ENCODE assay signal across 12 cellular contexts in the genomic region with DNA sequence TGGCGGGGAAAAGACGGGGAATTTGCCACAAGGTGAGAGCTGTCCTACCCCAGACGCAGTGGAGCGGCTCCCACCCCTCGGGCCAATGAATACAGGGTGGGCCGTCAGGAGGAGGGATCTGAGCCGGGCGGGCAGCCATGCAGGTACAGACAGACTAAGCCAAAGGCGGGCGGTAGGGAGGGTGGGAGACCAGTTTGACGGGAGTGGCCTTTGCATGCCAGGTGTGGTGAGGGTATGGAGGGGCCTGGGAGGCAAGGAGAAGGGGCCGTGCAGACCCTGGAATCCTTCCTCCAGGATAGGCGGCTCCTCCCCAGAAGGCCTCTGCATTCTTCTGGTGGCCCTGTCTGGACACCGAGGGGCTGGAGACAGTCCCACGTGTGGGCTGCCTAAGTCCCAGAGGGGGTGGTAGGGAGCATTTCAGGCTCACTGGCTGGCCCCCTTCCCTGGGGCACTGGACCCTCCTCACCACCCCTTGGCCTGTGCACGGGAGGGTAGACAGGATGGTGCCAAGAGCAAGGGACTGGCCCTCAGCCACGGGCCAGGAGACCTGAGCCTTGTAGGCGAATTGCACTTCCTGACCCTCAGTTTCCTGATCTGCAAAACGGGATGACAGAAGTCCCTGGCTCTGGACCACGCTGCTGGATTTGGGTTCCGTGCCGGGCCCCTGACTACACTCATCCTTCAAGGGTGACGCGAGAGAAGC. TPM values are rescaled to one million over a fixed set of nuclear protein-coding genes. Genes with fewer than 3 reads are reported as not detected.
DNase-seq lines count a peak whose midpoint lies in the region; ATAC-seq, FAIRE-seq and TF ChIP-seq lines count a peak whose summit lies in the region.
"Had no signal": no experiment of that assay in that cellular context is flagged by ENCODE, and none has a peak within 500 bp of the region (broad histone marks: within the 10 kb centered on the region; RNA-seq: fewer than 3 reads in every experiment).

No MANE protein-coding gene starts in this region.

- H4K91ac ChIP-seq in IMR-90 (ENCODE audit: insufficient read depth, low read depth, low read length): peak overlapping the region; percentile 71

- H4K5ac ChIP-seq in IMR-90 (ENCODE audit: low read depth, low read length): no peak overlapping the region

- H3K27me3 ChIP-seq in IMR-90 (ENCODE audit: control insufficient read depth, insufficient read depth, low read length): no peaks in the 10 kb centered on the region
- no peaks in the 10 kb centered on the region for H3K27me3 ChIP-seq in K562 (ENCODE audit: control insufficient read depth in 2 of 2, insufficient read depth in 2 of 2, low read length in 2 of 2)
- H3K27me3 ChIP-seq in layer of hippocampus (ENCODE audit: control insufficient read depth, insufficient read depth, low read length): no peaks in the 10 kb centered on the region
- H3K27me3 ChIP-seq in smooth muscle cell (ENCODE audit: low read depth): no peaks in the 10 kb centered on the region

- H3K4me1 ChIP-seq in IMR-90 (ENCODE audit: control insufficient read depth, insufficient read depth, low read length) (peaks cover 49% of the 10 kb centered on the region), K562 (replicated peaks in 1 of 2; ENCODE audit: control insufficient read depth in 2 of 2, insufficient read depth in 2 of 2, low read length in 2 of 2) (peaks cover 19 to 100% of the 10 kb centered on the region in 2 experiments), smooth muscle cell (ENCODE audit: low read depth) (peaks cover 21% of the 10 kb centered on the region)

- H3K18ac ChIP-seq in IMR-90 (ENCODE audit: low read depth, low read length): no peak overlapping the region

- H4K20me1 ChIP-seq in IMR-90 (ENCODE audit: insufficient read depth, low read length): no peaks in the 10 kb centered on the region; the same call in 1 of the 2 replicates
- H4K20me1 ChIP-seq in K562 (replicated peaks; ENCODE audit: control insufficient read depth, insufficient read depth, low read length): no peaks in the 10 kb centered on the region; the same call in 1 of the 2 replicates
- H4K20me1 ChIP-seq in smooth muscle cell (ENCODE audit: low read depth): peaks cover 20% of the 10 kb centered on the region

- H2BK20ac ChIP-seq in IMR-90 (ENCODE audit: low read depth, low read length): peak overlapping the region; percentile 9

- 81% methylated on average over 9 of the region's 24 CpGs; no CpG with 5 or more reads in 1 of the 2 experiments for WGBS in IMR-90 (ENCODE audit: extremely low coverage in 2 of 2, insufficient read length in 1 of 2), 2 experiments
- 75% methylated on average over 19 of the region's 24 CpGs for whole genome bisulfite sequencing in K562 (ENCODE audit: insufficient coverage, low coverage, missing lambda C conversion rate)
- 88% methylated on average over 23 of the region's 24 CpGs for WGBS in smooth muscle cell (ENCODE audit: low lambda C conversion rate)

- peak overlapping the region; percentile 99 for H2AK5ac ChIP-seq in IMR-90 (ENCODE audit: low read depth, low read length)

- no peak overlapping the region for H3K56ac ChIP-seq in IMR-90 (ENCODE audit: extremely low read depth, insufficient read depth, low read length)

- peaks cover 12 to 68% of the 10 kb centered on the region in 2 experiments; a peak in 3 of 4 replicates for H3K79me1 ChIP-seq in IMR-90 (ENCODE audit: low read depth in 1 of 2, low read length in 2 of 2)

- H2AFZ ChIP-seq in IMR-90 (replicated peaks; ENCODE audit: low read length, poor library complexity) (peak overlapping the region; percentile 21), K562 (ENCODE audit: low read depth, low read length) (no peak overlapping the region), smooth muscle cell (ENCODE audit: low read depth) (no peak overlapping the region)

- TF ChIP-seq EP300 in K562 (IDR thresholded peaks at IDR 0.05; ENCODE audit: low read length): no peak

- peak overlapping the region; percentile 97 for H2BK120ac ChIP-seq in IMR-90 (ENCODE audit: low read depth, low read length)

- H4K8ac ChIP-seq in IMR-90 (ENCODE audit: low read depth in 2 of 2, low read length in 2 of 2): peak overlapping the region in 1 of 2 experiments; percentile 44; a peak in 1 of 4 replicates

- H3K9me1 ChIP-seq in IMR-90 (ENCODE audit: insufficient read depth, low read length): peaks cover 16% of the 10 kb centered on the region
- no peaks in the 10 kb centered on the region for H3K9me1 ChIP-seq in K562 (ENCODE audit: control insufficient read depth, insufficient read depth, low read length)

- no TSS peak for BruUV-seq in IMR-90 (replicated peaks; lab: Mats Ljungman, UMichigan)
- BruUV-seq in K562 (replicated peaks; lab: Mats Ljungman, UMichigan): no TSS peak

- H3K23ac ChIP-seq in IMR-90 (ENCODE audit: low read depth, low read length): no peak overlapping the region

- TF ChIP-seq POLR2A in IMR-90 (IDR thresholded peaks at IDR 0.05; ENCODE audit: low read depth, low read length): no peak
- no peak for TF ChIP-seq POLR2A in K562 (conservative IDR thresholded peaks at IDR 0.05)

- H3K9me3 ChIP-seq in IMR-90 (ENCODE audit: control insufficient read depth, insufficient read depth, low read length): no peaks in the 10 kb centered on the region
- H3K9me3 ChIP-seq in K562 (replicated peaks; ENCODE audit: control insufficient read depth, insufficient read depth, low read depth, low read length): no peaks in the 10 kb centered on the region
- no peaks in the 10 kb centered on the region for H3K9me3 ChIP-seq in smooth muscle cell (replicated peaks; ENCODE audit: low read depth)

- TF ChIP-seq RAD21 in IMR-90 (IDR thresholded peaks at IDR 0.05; ENCODE audit: low read length) (no peak), K562 (CRISPR knock-in tag; conservative IDR thresholded peaks at IDR 0.05 in 1 of 2, IDR thresholded peaks at IDR 0.05 in 1 of 2) (no peak)

- H3K14ac ChIP-seq in IMR-90 (replicated peaks; ENCODE audit: low read depth, low read length): no peak overlapping the region

- H3K4me2 ChIP-seq in IMR-90 (ENCODE audit: low read depth, low read length): no peak overlapping the region
- H3K4me2 ChIP-seq in K562 (ENCODE audit: insufficient read depth, low read length): no peak overlapping the region
- peak overlapping the region; percentile 92 for H3K4me2 ChIP-seq in smooth muscle cell

- intact Hi-C loops in IMR-90 (cut with micrococcal nuclease) (no loop called here), K562 (cut with micrococcal nuclease) (no loop called here)

- CTCF ChIA-PET in IMR-90 (lab: Yijun Ruan, JAX) (no interaction called here), K562 (lab: Yijun Ruan, JAX; ENCODE audit: low intra/inter-chr PET ratio) (no interaction called here)

- POLR2A ChIA-PET in IMR-90 (lab: Charles Lee; ENCODE audit: unreplicated experiment) (no interaction called here), K562 (lab: Yijun Ruan, JAX) (no interaction called here)

- no peak overlapping the region for H3K4me3 ChIP-seq in IMR-90 (ENCODE audit: insufficient read depth, low read depth, low read length)
- no peak overlapping the region for H3K4me3 ChIP-seq in K562
- no peak overlapping the region for H3K4me3 ChIP-seq in smooth muscle cell
- H3K4me3 ChIP-seq: lung had no signal

- DNase-seq in IMR-90: no peak
- DNase-seq in K562 (ENCODE audit: extremely low read depth in 1 of 4, low spot score in 3 of 4): no peak
- no peak for DNase-seq in smooth muscle cell (lab: John Stamatoyannopoulos, UW; ENCODE audit: unreplicated experiment)
- no peak for DNase-seq in NCI-H2081 (lab: John Stamatoyannopoulos, UW)
- DNase-seq in D721Med (ENCODE audit: insufficient read length, low spot score): no peak
- DNase-seq: activated gamma-delta T cell treated with Interleukin-2 at 50 U/mL for 16 hours; NCI-H82; stimulated activated naive CD4-positive, alpha-beta T cell had no signal

- dilution Hi-C loops in IMR-90 (cut with HindIII; ENCODE audit: low sequenced_read_pairs, unreplicated experiment): no loop called here

- no peak for ATAC-seq in IMR-90 (ENCODE audit: low read depth)
- no peak for ATAC-seq in K562
- no peak for ATAC-seq in HG03139 (IDR thresholded peaks at IDR 0.05; ENCODE audit: unreplicated experiment)
- no peak for ATAC-seq in GM18873 (IDR thresholded peaks at IDR 0.05; ENCODE audit: low FRiP score, unreplicated experiment)

- peak overlapping the region; percentile 98 for H3K4ac ChIP-seq in IMR-90 (ENCODE audit: low read depth, low read length)

- FAIRE-seq in K562 (lab: Jason Lieb, UNC) (no peak), D721Med (lab: Jason Lieb, UNC) (no peak)

- H3K36me3 ChIP-seq in IMR-90 (ENCODE audit: control insufficient read depth, insufficient read depth, low read length) (no peaks in the 10 kb centered on the region), K562 (ENCODE audit: control insufficient read depth, insufficient read depth, low read length) (no peaks in the 10 kb centered on the region), smooth muscle cell (ENCODE audit: low read depth) (no peaks in the 10 kb centered on the region)

- no peaks in the 10 kb centered on the region; the same call in 2 of the 3 replicates for H3K79me2 ChIP-seq in K562 (ENCODE audit: control insufficient read depth, insufficient read depth, low read length)
- peaks cover 53% of the 10 kb centered on the region for H3K79me2 ChIP-seq in smooth muscle cell (ENCODE audit: low read depth)

- H3K27ac ChIP-seq in IMR-90 (ENCODE audit: insufficient read depth, low read length): peak overlapping the region; percentile 32; the same call in 1 of the 2 replicates
- H3K27ac ChIP-seq in K562 (ENCODE audit: extremely low read depth, low read depth, low read length): no peak overlapping the region
- peak overlapping the region; percentile 35 for H3K27ac ChIP-seq in layer of hippocampus (ENCODE audit: low read depth, low read length)
- H3K27ac ChIP-seq in smooth muscle cell (ENCODE audit: low read depth): peak overlapping the region; percentile 84

- no peaks in the 10 kb centered on the region for H3F3A ChIP-seq in smooth muscle cell (ENCODE audit: low read depth)

- peak overlapping the region; percentile 94 for H2BK5ac ChIP-seq in IMR-90 (ENCODE audit: low read depth, low read length, poor library complexity, severe bottlenecking)

- H2BK15ac ChIP-seq in IMR-90 (ENCODE audit: low read depth, low read length): no peak overlapping the region

- H2AK9ac ChIP-seq in IMR-90 (replicated peaks; ENCODE audit: low read depth, low read length, poor library complexity): peak overlapping the region; percentile 100

- in situ Hi-C loops in IMR-90 (cut with MboI; ENCODE audit: low sequenced_read_pairs): no loop called here
- in situ Hi-C loops in K562 (cut with MboI): no loop called here

- H3K9ac ChIP-seq in IMR-90 (ENCODE audit: low read depth, low read length) (no peak overlapping the region), K562 (ENCODE audit: insufficient read depth in 1 of 2, low read depth in 2 of 2, low read length in 2 of 2) (no peak overlapping the region; a peak in 1 of 4 replicates), smooth muscle cell (ENCODE audit: low read depth) (no peak overlapping the region)

- no peak for TF ChIP-seq CTCF in IMR-90 (conservative IDR thresholded peaks at IDR 0.05; ENCODE audit: low read depth, low read length)
- no peak for TF ChIP-seq CTCF in K562 (IDR thresholded peaks at IDR 0.05 in 2 of 3, conservative IDR thresholded peaks at IDR 0.05 in 1 of 3; ENCODE audit: insufficient read depth in 2 of 3, low read depth in 1 of 3, low read length in 3 of 3)
- no peak for TF ChIP-seq CTCF in smooth muscle cell (IDR thresholded peaks at IDR 0.05; ENCODE audit: borderline replicate concordance, insufficient read depth, poor library complexity, severe bottlenecking)
- TF ChIP-seq CTCF in D721Med (IDR thresholded peaks at IDR 0.05; ENCODE audit: insufficient read depth, missing control alignments): no peak

RNA-seq across cellular contexts. Expression of gene SH3BP2, which starts 2.8 kb away (rescaled TPM):
- total RNA-seq in IMR-90 (2012; rRNA removed) (8.9 and 9.0 TPM in 2 replicates), K562 (2014; rRNA removed) (9.7 and 15.9 TPM in 2 replicates), K562 (2014; rRNA removed; fragmentation: Illumina TruSeq; extraction: Trizol) (3.7 and 3.9 TPM in 2 replicates), K562 (2015; rRNA removed; fragmentation: Illumina TruSeq; extraction: Trizol) (3.5 and 5.6 TPM in 2 replicates), K562 (2021) (10.8 and 16.0 TPM in 2 replicates), smooth muscle cell (19.3 and 23.8 TPM in 2 replicates)
- polyA plus RNA-seq in IMR-90 (2012; rRNA removed) (37.2 and 45.3 TPM in 2 replicates), K562 (2011; rRNA removed) (9.6 and 13.9 TPM in 2 replicates), K562 (2014; fragmentation: Illumina TruSeq; extraction: Trizol) (5.1 and 10.9 TPM in 2 replicates), K562 (2014; fragmentation: Nextera tagmentation; extraction: Ambion mirVana) (under 1 TPM; 0.34 to 0.72 TPM), K562 (2014; rRNA removed) (14.2 and 17.6 TPM in 2 replicates), smooth muscle cell (17.3 and 27.4 TPM in 2 replicates)
- polyA plus RNA-seq in IMR-90 (2012; cell fraction: cytosol; rRNA removed): 20.8 and 21.2 TPM in 2 replicates
- 229 and 480 TPM in 2 replicates for polyA plus RNA-seq in IMR-90 (2012; cell fraction: nucleus; rRNA removed; ENCODE audit: low replicate concordance)
- 49.1 and 137 TPM in 2 replicates for total RNA-seq in K562 (2011; cell fraction: chromatin; rRNA removed; ENCODE audit: low replicate concordance)
- total RNA-seq in K562 (2011; cell fraction: nucleolus; rRNA removed): 57.9 and 62.0 TPM in 2 replicates
- 59.4 and 93.7 TPM in 2 replicates for total RNA-seq in K562 (2011; cell fraction: nucleoplasm; rRNA removed)
- 10.6 and 10.7 TPM in 2 replicates for polyA plus RNA-seq in K562 (2011; cell fraction: cytosol; rRNA removed)
- polyA plus RNA-seq in K562 (2011; cell fraction: nucleus; rRNA removed): 88.6 and 117 TPM in 2 replicates
- polyA plus RNA-seq in K562 (2012): 4.4 and 18.7 TPM in 2 replicates
- 18.0 and 41.6 TPM in 2 replicates for polyA minus RNA-seq in K562 (2011; rRNA and poly(A)+ RNA removed)
- polyA minus RNA-seq in K562 (2011; cell fraction: cytosol; rRNA and poly(A)+ RNA removed): 5.7 and 10.8 TPM in 2 replicates
- polyA minus RNA-seq in K562 (2011; cell fraction: nucleus; rRNA and poly(A)+ RNA removed): 26.8 and 33.3 TPM in 2 replicates

RNA-seq across cellular contexts. Expression of gene TNIP2, which starts 39.6 kb away (rescaled TPM):
- total RNA-seq in IMR-90 (2012; rRNA removed) (33.3 and 36.9 TPM in 2 replicates), K562 (2014; rRNA removed) (42.6 and 46.7 TPM in 2 replicates), K562 (2014; rRNA removed; fragmentation: Illumina TruSeq; extraction: Trizol) (11.6 and 13.1 TPM in 2 replicates), K562 (2015; rRNA removed; fragmentation: Illumina TruSeq; extraction: Trizol) (19.5 and 21.9 TPM in 2 replicates), K562 (2021) (32.2 and 35.8 TPM in 2 replicates), smooth muscle cell (23.8 and 24.7 TPM in 2 replicates)
- polyA plus RNA-seq in IMR-90 (2012; rRNA removed) (38.5 and 46.1 TPM in 2 replicates), K562 (2011; rRNA removed) (17.5 and 21.8 TPM in 2 replicates), K562 (2014; fragmentation: Illumina TruSeq; extraction: Trizol) (12.1 and 18.3 TPM in 2 replicates), K562 (2014; fragmentation: Nextera tagmentation; extraction: Ambion mirVana) (1 to 10 TPM in 1 of 2 experiments, under 1 TPM in 1; 0.61 to 1.1 TPM), K562 (2014; rRNA removed) (38.1 and 38.2 TPM in 2 replicates), smooth muscle cell (37.5 and 40.7 TPM in 2 replicates)
- 48.6 and 56.4 TPM in 2 replicates for polyA plus RNA-seq in IMR-90 (2012; cell fraction: cytosol; rRNA removed)
- 120 and 143 TPM in 2 replicates for polyA plus RNA-seq in IMR-90 (2012; cell fraction: nucleus; rRNA removed; ENCODE audit: low replicate concordance)
- 24.5 and 78.1 TPM in 2 replicates for total RNA-seq in K562 (2011; cell fraction: chromatin; rRNA removed; ENCODE audit: low replicate concordance)
- total RNA-seq in K562 (2011; cell fraction: nucleolus; rRNA removed): 49.7 and 54.7 TPM in 2 replicates
- total RNA-seq in K562 (2011; cell fraction: nucleoplasm; rRNA removed): 30.4 and 33.4 TPM in 2 replicates
- 16.5 and 28.2 TPM in 2 replicates for polyA plus RNA-seq in K562 (2011; cell fraction: cytosol; rRNA removed)
- 49.0 and 90.0 TPM in 2 replicates for polyA plus RNA-seq in K562 (2011; cell fraction: nucleus; rRNA removed)
- 30.8 and 32.9 TPM in 2 replicates for polyA plus RNA-seq in K562 (2012)
- polyA minus RNA-seq in K562 (2011; rRNA and poly(A)+ RNA removed): 10.0 and 16.8 TPM in 2 replicates
- polyA minus RNA-seq in K562 (2011; cell fraction: cytosol; rRNA and poly(A)+ RNA removed): 13.7 and 14.7 TPM in 2 replicates
- polyA minus RNA-seq in K562 (2011; cell fraction: nucleus; rRNA and poly(A)+ RNA removed): 16.4 and 17.5 TPM in 2 replicates

RNA-seq across cellular contexts. Expression of gene ADD1, which starts 47.9 kb away (rescaled TPM):
- 117 and 122 TPM in 2 replicates for total RNA-seq in IMR-90 (2012; rRNA removed)
- polyA plus RNA-seq in IMR-90 (2012; rRNA removed): 190 and 215 TPM in 2 replicates
- 170 and 354 TPM in 2 replicates for polyA plus RNA-seq in IMR-90 (2012; cell fraction: cytosol; rRNA removed)
- polyA plus RNA-seq in IMR-90 (2012; cell fraction: nucleus; rRNA removed; ENCODE audit: low replicate concordance): 291 and 369 TPM in 2 replicates
- 289 and 338 TPM in 2 replicates for total RNA-seq in K562 (2011; cell fraction: chromatin; rRNA removed; ENCODE audit: low replicate concordance)
- 122 and 133 TPM in 2 replicates for total RNA-seq in K562 (2011; cell fraction: nucleolus; rRNA removed)
- 186 and 236 TPM in 2 replicates for total RNA-seq in K562 (2011; cell fraction: nucleoplasm; rRNA removed)
- 104 and 140 TPM in 2 replicates for total RNA-seq in K562 (2014; rRNA removed)
- 67.1 and 80.8 TPM in 2 replicates for total RNA-seq in K562 (2014; rRNA removed; fragmentation: Illumina TruSeq; extraction: Trizol)
- 74.0 and 76.9 TPM in 2 replicates for total RNA-seq in K562 (2015; rRNA removed; fragmentation: Illumina TruSeq; extraction: Trizol)
- 145 and 153 TPM in 2 replicates for total RNA-seq in K562 (2021)
- polyA plus RNA-seq in K562 (2011; rRNA removed): 72.4 and 77.0 TPM in 2 replicates
- 85.9 and 111 TPM in 2 replicates for polyA plus RNA-seq in K562 (2011; cell fraction: cytosol; rRNA removed)
- 164 and 189 TPM in 2 replicates for polyA plus RNA-seq in K562 (2011; cell fraction: nucleus; rRNA removed)
- 141 and 159 TPM in 2 replicates for polyA plus RNA-seq in K562 (2012)
- polyA plus RNA-seq in K562 (2014; fragmentation: Illumina TruSeq; extraction: Trizol): 99.7 and 110 TPM in 2 replicates
- 10 to 100 TPM; 17.5 to 20.7 TPM for polyA plus RNA-seq in K562 (2014; fragmentation: Nextera tagmentation; extraction: Ambion mirVana)
- 87.7 and 121 TPM in 2 replicates for polyA plus RNA-seq in K562 (2014; rRNA removed)
- polyA minus RNA-seq in K562 (2011; rRNA and poly(A)+ RNA removed): 65.9 and 67.4 TPM in 2 replicates
- 46.7 and 62.1 TPM in 2 replicates for polyA minus RNA-seq in K562 (2011; cell fraction: cytosol; rRNA and poly(A)+ RNA removed)
- 57.5 and 58.6 TPM in 2 replicates for polyA minus RNA-seq in K562 (2011; cell fraction: nucleus; rRNA and poly(A)+ RNA removed)
- total RNA-seq in smooth muscle cell: 109 and 125 TPM in 2 replicates
- 175 and 200 TPM in 2 replicates for polyA plus RNA-seq in smooth muscle cell
